Comparison of ENCODE assay signal across 1 cellular context in genomic region chr17:40443196-40443987, GRCh38.
A peak's percentile ranks its signal among the peaks of the same experiment; 100 is the strongest.
TF ChIP-seq lines count a peak whose summit lies in the region.

Gene IGFBP4, plus strand, starts transcription at chr17:40443450. Its CDS starts 286 bp downstream, at chr17:40443736.

TF ChIP-seq in HepG2, 621 proteins besides CTCF, POLR2A, EP300 and RAD21 (continued from another document and continues in another):
- TF ChIP-seq ZFP36L1 (CRISPR knock-in tag; IDR thresholded peaks at IDR 0.05) = peak; percentile 44; the same call in 1 of the 2 replicates
- no peak; the same call in 1 of the 2 replicates for TF ChIP-seq ONECUT2 (CRISPR knock-in tag; IDR thresholded peaks at IDR 0.05)
- peak; percentile 59 for TF ChIP-seq ZNF883 (CRISPR knock-in tag; IDR thresholded peaks at IDR 0.05; ENCODE audit: not compliant biosample characterization)
- no peak for TF ChIP-seq CBX1 (IDR thresholded peaks at IDR 0.05; ENCODE audit: low read depth)
- TF ChIP-seq ZIK1 (CRISPR knock-in tag; IDR thresholded peaks at IDR 0.05; ENCODE audit: borderline replicate concordance, low read depth) = peak; percentile 89; the same call in 1 of the 2 replicates
- TF ChIP-seq ZNF740 (CRISPR knock-in tag; IDR thresholded peaks at IDR 0.05) = peak; percentile 86
- TF ChIP-seq TMF1 (CRISPR knock-in tag; IDR thresholded peaks at IDR 0.05; ENCODE audit: low read depth) = peak; percentile 98
- 0 out of 2 replicates have a peak, but pooled peaks have one; percentile 65 for TF ChIP-seq SKIL (CRISPR knock-in tag; IDR thresholded peaks at IDR 0.05; ENCODE audit: borderline replicate concordance)
- TF ChIP-seq ZNF790 (CRISPR knock-in tag; IDR thresholded peaks at IDR 0.05; ENCODE audit: borderline replicate concordance) = no peak
- TF ChIP-seq KDM5B (CRISPR knock-in tag; IDR thresholded peaks at IDR 0.05; ENCODE audit: borderline replicate concordance) = peak; percentile 88; the same call in 1 of the 2 replicates
- TF ChIP-seq GRHL1 (CRISPR knock-in tag; conservative IDR thresholded peaks at IDR 0.05) = no peak; the same call in 1 of the 2 replicates
- no peak for TF ChIP-seq EHMT2 (IDR thresholded peaks at IDR 0.05; ENCODE audit: borderline replicate concordance, low read depth, low read length)
- TF ChIP-seq WIZ (CRISPR knock-in tag; IDR thresholded peaks at IDR 0.05) = no peak; the same call in 1 of the 2 replicates
- TF ChIP-seq ZNF432 (CRISPR knock-in tag; IDR thresholded peaks at IDR 0.05; ENCODE audit: borderline replicate concordance) = no peak
- no peak for TF ChIP-seq ZKSCAN5 (CRISPR knock-in tag; IDR thresholded peaks at IDR 0.05)
- 0 out of 2 replicates have a peak, but pooled peaks have one; percentile 31 for TF ChIP-seq ZNF503 (CRISPR knock-in tag; IDR thresholded peaks at IDR 0.05)
- TF ChIP-seq XBP1 (CRISPR knock-in tag; IDR thresholded peaks at IDR 0.05) = no peak
- TF ChIP-seq ZZZ3 (CRISPR knock-in tag; IDR thresholded peaks at IDR 0.05; ENCODE audit: borderline replicate concordance) = no peak; the same call in 1 of the 2 replicates
- no peak; the same call in 1 of the 2 replicates for TF ChIP-seq KLF13 (CRISPR knock-in tag; IDR thresholded peaks at IDR 0.05)
- peak; percentile 74; the same call in 1 of the 2 replicates for TF ChIP-seq CBFB (CRISPR knock-in tag; IDR thresholded peaks at IDR 0.05)
- TF ChIP-seq ATM (IDR thresholded peaks at IDR 0.05; ENCODE audit: borderline replicate concordance) = no peak
- TF ChIP-seq ZNF33B (CRISPR knock-in tag; IDR thresholded peaks at IDR 0.05) = no peak
- peak; percentile 48 for TF ChIP-seq ETV5 (CRISPR knock-in tag; IDR thresholded peaks at IDR 0.05; ENCODE audit: borderline replicate concordance)
- 0 out of 2 replicates have a peak, but pooled peaks have one; percentile 9 for TF ChIP-seq HNF4G (IDR thresholded peaks at IDR 0.05; ENCODE audit: borderline replicate concordance, low read depth, low read length)
- TF ChIP-seq HNF4G (CRISPR knock-in tag; IDR thresholded peaks at IDR 0.05; ENCODE audit: borderline replicate concordance, low read depth) = 0 out of 2 replicates have a peak, but pooled peaks have one; percentile 38
- no peak for TF ChIP-seq ATF5 (CRISPR knock-in tag; IDR thresholded peaks at IDR 0.05; ENCODE audit: low read depth)
- TF ChIP-seq THYN1 (CRISPR knock-in tag; IDR thresholded peaks at IDR 0.05; ENCODE audit: borderline replicate concordance, low read depth) = no peak
- TF ChIP-seq SRSF4 (IDR thresholded peaks at IDR 0.05; ENCODE audit: low read depth, low read length, poor library complexity, severe bottlenecking) = no peak
- TF ChIP-seq RNF2 (conservative IDR thresholded peaks at IDR 0.05; ENCODE audit: low read depth) = peak; percentile 90
- TF ChIP-seq IRX3 (CRISPR knock-in tag; IDR thresholded peaks at IDR 0.05; ENCODE audit: borderline replicate concordance, low read depth) = peak; percentile 88
- no peak; the same call in 1 of the 2 replicates for TF ChIP-seq ZNF724P (CRISPR knock-in tag; IDR thresholded peaks at IDR 0.05; ENCODE audit: borderline replicate concordance)
- TF ChIP-seq TERF1 (CRISPR knock-in tag; IDR thresholded peaks at IDR 0.05) = no peak
- peak; percentile 33; the same call in 1 of the 2 replicates for TF ChIP-seq RARA (CRISPR knock-in tag; IDR thresholded peaks at IDR 0.05)
- no peak for TF ChIP-seq POLR2AphosphoS2 (IDR thresholded peaks at IDR 0.05; ENCODE audit: low read depth, low read length)
- TF ChIP-seq ZNF615 (CRISPR knock-in tag; IDR thresholded peaks at IDR 0.05; ENCODE audit: borderline replicate concordance) = no peak
- TF ChIP-seq GFI1 (CRISPR knock-in tag; IDR thresholded peaks at IDR 0.05; ENCODE audit: borderline replicate concordance) = no peak
- TF ChIP-seq ZNF709 (CRISPR knock-in tag; IDR thresholded peaks at IDR 0.05) = no peak; the same call in 1 of the 2 replicates
- peak; percentile 88 for TF ChIP-seq ZNF691 (CRISPR knock-in tag; IDR thresholded peaks at IDR 0.05; ENCODE audit: borderline replicate concordance, low read depth)
- TF ChIP-seq ZNF136 (CRISPR knock-in tag; IDR thresholded peaks at IDR 0.05; ENCODE audit: low read depth) = no peak
- TF ChIP-seq ZNF597 (CRISPR knock-in tag; IDR thresholded peaks at IDR 0.05) = no peak
- 0 out of 2 replicates have a peak, but pooled peaks have one; percentile 53 for TF ChIP-seq ZNF761 (CRISPR knock-in tag; conservative IDR thresholded peaks at IDR 0.05)
- TF ChIP-seq JUND (CRISPR knock-in tag; IDR thresholded peaks at IDR 0.05) = no peak
- peak; percentile 80; the same call in 1 of the 2 replicates for TF ChIP-seq CENPT (CRISPR knock-in tag; IDR thresholded peaks at IDR 0.05; ENCODE audit: low read depth)
- TF ChIP-seq UBTF (CRISPR knock-in tag; IDR thresholded peaks at IDR 0.05) = peak; percentile 86; the same call in 1 of the 2 replicates
- no peak for TF ChIP-seq FIP1L1 (IDR thresholded peaks at IDR 0.05; ENCODE audit: borderline replicate concordance, insufficient read depth, low read depth, low read length)
- peak; percentile 85 for TF ChIP-seq ZC3H13 (CRISPR knock-in tag; IDR thresholded peaks at IDR 0.05)
- TF ChIP-seq TCF7 (IDR thresholded peaks at IDR 0.05; ENCODE audit: low read depth) = no peak
- no peak for TF ChIP-seq TIGD3 (CRISPR knock-in tag; IDR thresholded peaks at IDR 0.05; ENCODE audit: borderline replicate concordance)
- TF ChIP-seq GLMP (CRISPR knock-in tag; IDR thresholded peaks at IDR 0.05; ENCODE audit: borderline replicate concordance) = no peak
